ENCODE assay signal across 27 cellular contexts in genomic region chr15:55231455-55231854, GRCh38.
"Had no signal": no experiment of that assay in that cellular context is flagged by ENCODE, and none has a peak within 500 bp of the region (broad histone marks: within the 10 kb centered on the region; RNA-seq: fewer than 3 reads in every experiment).

No MANE protein-coding gene starts in this region.

- H3K36me3 Mint-ChIP-seq: brain had no signal

- H3K27ac Mint-ChIP-seq: activated CD4-positive, alpha-beta T cell treated with anti-CD3 and anti-CD28 coated beads, Interleukin-2, amount 10 ng/mL, durations not matched to agents 7 days and 5 days; activated naive CD8-positive, alpha-beta T cell; brain; nephron; T-helper 1 cell treated with Interleukin-12 subunit alpha and Interleukin-12 subunit beta and Interleukin-4 antibody, amounts not matched to agents 30 μg/mL and 1 μg/mL, for 36 hours; type B pancreatic cell had no signal

- H3K36me3 ChIP-seq: cardiac muscle cell, gastrocnemius medialis, left ventricle myocardium inferior, right lobe of liver, uterus had no signal

- H3K27ac ChIP-seq: ascending aorta, cardiac muscle cell, coronary artery, dorsolateral prefrontal cortex, gastrocnemius medialis, left ventricle myocardium inferior, right lobe of liver, uterus had no signal

- H3K4me1 Mint-ChIP-seq: brain, nephron had no signal

- H3K4me1 ChIP-seq: ascending aorta, gastrocnemius medialis, left ventricle myocardium inferior, uterus had no signal

- H3K9me3 ChIP-seq: ascending aorta, gastrocnemius medialis, left ventricle myocardium inferior, right lobe of liver, uterus had no signal

- H3K4me3 ChIP-seq: ascending aorta, cardiac muscle cell, coronary artery, dorsolateral prefrontal cortex, gastrocnemius medialis, left ventricle myocardium inferior, lung, right lobe of liver, uterus had no signal

- ATAC-seq: gastrocnemius medialis; right lobe of liver; stimulated activated naive CD8-positive, alpha-beta T cell treated with anti-CD3 and anti-CD28 coated beads, Interleukin-15, amount 100 ng/mL, for 72 hours had no signal

- H3K4me3 Mint-ChIP-seq: activated CD4-positive, alpha-beta memory T cell treated with anti-CD3 and anti-CD28 coated beads, Interleukin-2, amount 10 ng/mL, durations not matched to agents 7 days and 5 days; activated CD4-positive, alpha-beta T cell treated with anti-CD3 and anti-CD28 coated beads, Interleukin-2, amount 10 ng/mL, durations not matched to agents 7 days and 5 days; activated naive CD8-positive, alpha-beta T cell; brain; nephron; stimulated activated naive CD8-positive, alpha-beta T cell treated with anti-CD3 and anti-CD28 coated beads, Interleukin-15, amount 100 ng/mL, for 72 hours; T-helper 1 cell treated with Interleukin-12 subunit alpha and Interleukin-12 subunit beta and Interleukin-4 antibody, amounts not matched to agents 30 μg/mL and 1 μg/mL, for 36 hours; type B pancreatic cell had no signal

- H3K27me3 ChIP-seq: ascending aorta, cardiac muscle cell, dorsolateral prefrontal cortex, gastrocnemius medialis, right lobe of liver, uterus had no signal

- H3K27me3 Mint-ChIP-seq: activated CD4-positive, alpha-beta memory T cell treated with anti-CD3 and anti-CD28 coated beads, Interleukin-2, amount 10 ng/mL, durations not matched to agents 7 days and 5 days; activated CD4-positive, alpha-beta T cell treated with anti-CD3 and anti-CD28 coated beads, Interleukin-2, amount 10 ng/mL, durations not matched to agents 7 days and 5 days; activated naive CD8-positive, alpha-beta T cell; brain; stimulated activated naive CD8-positive, alpha-beta T cell treated with anti-CD3 and anti-CD28 coated beads, Interleukin-15, amount 100 ng/mL, for 72 hours; type B pancreatic cell had no signal

- H3K9me3 Mint-ChIP-seq: activated CD4-positive, alpha-beta memory T cell treated with anti-CD3 and anti-CD28 coated beads, Interleukin-2, amount 10 ng/mL, durations not matched to agents 7 days and 5 days; brain; nephron; stimulated activated naive CD8-positive, alpha-beta T cell treated with anti-CD3 and anti-CD28 coated beads, Interleukin-15, amount 100 ng/mL, for 72 hours; T-helper 1 cell treated with Interleukin-12 subunit alpha and Interleukin-12 subunit beta and Interleukin-4 antibody, amounts not matched to agents 30 μg/mL and 1 μg/mL, for 36 hours; type B pancreatic cell had no signal

- DNase-seq: activated CD4-positive, alpha-beta memory T cell treated with anti-CD3 and anti-CD28 coated beads, Interleukin-2, amount 10 ng/mL, durations not matched to agents 7 days and 5 days; activated CD4-positive, alpha-beta T cell treated with anti-CD3 and anti-CD28 coated beads for 1 hour; activated CD4-positive, alpha-beta T cell treated with anti-CD3 and anti-CD28 coated beads, Interleukin-2, amount 10 ng/mL, durations not matched to agents 7 days and 5 days; activated naive CD4-positive, alpha-beta T cell treated with Interleukin-2 at 50 U/mL for 16 hours; dorsolateral prefrontal cortex; effector memory CD4-positive, alpha-beta T cell; erythroblast; gastrocnemius medialis; glutamatergic neuron; islet precursor cell; left ventricle myocardium inferior; mesendoderm; right lobe of liver; stimulated activated CD4-positive, alpha-beta T cell treated with anti-CD3 and anti-CD28 coated beads, Interleukin-2, amount 100 ng/mL, for 48 hours; stimulated activated naive CD8-positive, alpha-beta T cell treated with anti-CD3 and anti-CD28 coated beads, Interleukin-15, amount 100 ng/mL, for 72 hours; substantia nigra; SW 1271; uterus had no signal
